ENCODE assay signal across 22 cellular contexts in genomic region chrX:34063616-34064015, GRCh38.
A peak's percentile ranks its signal among the peaks of the same experiment; 100 is the strongest.
DNase-seq lines count a peak whose midpoint lies in the region; ATAC-seq, FAIRE-seq and TF ChIP-seq lines count a peak whose summit lies in the region.
"Had no signal": no experiment of that assay in that cellular context is flagged by ENCODE, and none has a peak within 500 bp of the region (broad histone marks: within the 10 kb centered on the region; RNA-seq: fewer than 3 reads in every experiment).

No MANE protein-coding gene starts in this region.

- H3K79me1 ChIP-seq in mesenchymal stem cell (replicated peaks; ENCODE audit: low read length, poor library complexity, severe bottlenecking) = no peaks in the 10 kb centered on the region

- H4K20me1 ChIP-seq in mammary epithelial cell (ENCODE audit: insufficient read depth, low read length) (no peaks in the 10 kb centered on the region), astrocyte (ENCODE audit: insufficient read depth, low read length) (no peaks in the 10 kb centered on the region)
- H4K20me1 ChIP-seq: BLaER1 had no signal

- H2BK120ac ChIP-seq in mesenchymal stem cell (ENCODE audit: low read depth, low read length) = no peak overlapping the region

- CTCF ChIA-PET in MCF 10A (lab: Yijun Ruan, JAX) = interaction anchor here (0.6 kb wide), 1 partner anchor 280 kb away, joined by 3 read pairs; no protein-coding TSS in a partner anchor
- CTCF ChIA-PET in mammary epithelial cell (lab: Charles Lee; ENCODE audit: low non-redundant PET) = no interaction called here

- ATAC-seq in HG03196 (IDR thresholded peaks at IDR 0.05; ENCODE audit: unreplicated experiment) = no peak
- ATAC-seq: GM23338, HCT116 had no signal

- no peak overlapping the region for H3K18ac ChIP-seq in mesenchymal stem cell (ENCODE audit: low read depth in 1 of 2, low read length in 2 of 2)

- H4K91ac ChIP-seq in mesenchymal stem cell (ENCODE audit: low read length) = no peak overlapping the region

- no peak overlapping the region for H2AFZ ChIP-seq in mammary epithelial cell (ENCODE audit: low read depth, low read length)
- no peak overlapping the region for H2AFZ ChIP-seq in astrocyte (ENCODE audit: low read depth, low read length)
- H2AFZ ChIP-seq in mesenchymal stem cell (ENCODE audit: low read depth, low read length) = no peak overlapping the region
- H2AFZ ChIP-seq: GM23338 had no signal

- H3K36me3 ChIP-seq in mammary epithelial cell (ENCODE audit: insufficient read depth, low read length) = no peaks in the 10 kb centered on the region
- H3K36me3 ChIP-seq in astrocyte (ENCODE audit: insufficient read depth, low read length) = no peaks in the 10 kb centered on the region
- no peaks in the 10 kb centered on the region for H3K36me3 ChIP-seq in mesenchymal stem cell (ENCODE audit: control insufficient read depth in 1 of 2, insufficient read depth in 2 of 2, low read depth in 1 of 2, low read length in 2 of 2)
- H3K36me3 ChIP-seq: BLaER1 had no signal

- peak; percentile 93 for FAIRE-seq in astrocyte (lab: Jason Lieb, UNC)
- FAIRE-seq: A204.1, G401.6, GM12892 had no signal

- TF ChIP-seq CTCF in MCF 10A (IDR thresholded peaks at IDR 0.05; ENCODE audit: unreplicated experiment) = no peak
- no peak for TF ChIP-seq CTCF in mammary epithelial cell (conservative IDR thresholded peaks at IDR 0.05 in 1 of 2, IDR thresholded peaks at IDR 0.05 in 1 of 2; ENCODE audit: extremely low read depth in 1 of 2, insufficient read depth in 1 of 2, low read depth in 1 of 2, low read length in 2 of 2)
- no peak for TF ChIP-seq CTCF in astrocyte (IDR thresholded peaks at IDR 0.05; ENCODE audit: insufficient read depth, low read depth, low read length)

- DNase-seq in MCF 10A (ENCODE audit: unreplicated experiment) (peak; percentile 26), mammary epithelial cell (no peak), astrocyte (ENCODE audit: low read depth) (no peak), mesenchymal stem cell (peak; percentile 0), renal cortical epithelial cell (ENCODE audit: low read depth) (peak; percentile 56), GM19238 (ENCODE audit: insufficient read length, low spot score) (no peak), CD1c-positive myeloid dendritic cell (ENCODE audit: extremely low spot score) (no peak)
- DNase-seq: CD4-positive, alpha-beta T cell; CD8-positive, alpha-beta memory T cell; DMS53; DMS79 treated with DMSO at 0.1 percent for 48 hours; H9 had no signal

- dilution Hi-C loops in mammary epithelial cell (cut with HindIII; ENCODE audit: low sequenced_read_pairs) = no loop called here

- H4K8ac ChIP-seq in mesenchymal stem cell (ENCODE audit: low read length) = no peak overlapping the region

- H3K27ac ChIP-seq in mammary epithelial cell (ENCODE audit: insufficient read depth, low read depth, low read length) = no peak overlapping the region
- no peak overlapping the region for H3K27ac ChIP-seq in astrocyte (ENCODE audit: low read depth, low read length)
- H3K27ac ChIP-seq in mesenchymal stem cell (ENCODE audit: low read length, poor library complexity, severe bottlenecking) = no peak overlapping the region
- H3K27ac ChIP-seq: 22Rv1, BLaER1, C4-2B had no signal

- H3K4me3 Mint-ChIP-seq in MCF 10A (ENCODE audit: unreplicated experiment) (peak overlapping the region; percentile 32), astrocyte (ENCODE audit: unreplicated experiment) (no peak overlapping the region)
- H3K4me3 Mint-ChIP-seq: B cell; CD4-positive, alpha-beta T cell; CD8-positive, alpha-beta memory T cell; GM23338; H9 had no signal

- H3K4me3 ChIP-seq in mammary epithelial cell (replicated peaks in 1 of 3; ENCODE audit: insufficient read depth in 1 of 3, low read depth in 2 of 3, low read length in 3 of 3) = no peak overlapping the region
- H3K4me3 ChIP-seq in astrocyte (ENCODE audit: insufficient read depth, low read depth, low read length) = no peak overlapping the region
- H3K4me3 ChIP-seq in mesenchymal stem cell (ENCODE audit: insufficient read depth in 1 of 2, low read depth in 1 of 2, low read length in 2 of 2) = no peak overlapping the region
- H3K4me3 ChIP-seq: BLaER1, GM23338 had no signal

- H3K27ac Mint-ChIP-seq in MCF 10A (ENCODE audit: low read depth, unreplicated experiment) (peak overlapping the region; percentile 90), astrocyte (ENCODE audit: unreplicated experiment) (no peak overlapping the region)
- H3K27ac Mint-ChIP-seq: B cell; CD4-positive, alpha-beta T cell; CD8-positive, alpha-beta memory T cell; GM23338; H9 had no signal

- no peak overlapping the region for H3K9ac ChIP-seq in mammary epithelial cell (ENCODE audit: insufficient read depth, low read length)
- H3K9ac ChIP-seq in astrocyte (ENCODE audit: low read length) = no peak overlapping the region
- no peak overlapping the region for H3K9ac ChIP-seq in mesenchymal stem cell (ENCODE audit: low read length)
- H3K9ac ChIP-seq: BLaER1 had no signal

- H3K27me3 ChIP-seq in mammary epithelial cell (ENCODE audit: insufficient read depth, low read length) (no peaks in the 10 kb centered on the region), astrocyte (ENCODE audit: insufficient read depth, low read length) (no peaks in the 10 kb centered on the region), mesenchymal stem cell (ENCODE audit: control insufficient read depth in 1 of 2, insufficient read depth in 1 of 2, low read length in 2 of 2) (no peaks in the 10 kb centered on the region)

- H3K4me1 Mint-ChIP-seq in MCF 10A (ENCODE audit: insufficient read depth, unreplicated experiment) = peaks cover 13% of the 10 kb centered on the region
- H3K4me1 Mint-ChIP-seq in astrocyte (ENCODE audit: low read depth, unreplicated experiment) = no peaks in the 10 kb centered on the region
- H3K4me1 Mint-ChIP-seq: B cell; CD8-positive, alpha-beta memory T cell had no signal

- no peaks in the 10 kb centered on the region for H3K9me3 ChIP-seq in mammary epithelial cell (replicated peaks; ENCODE audit: insufficient read depth, low read length)
- H3K9me3 ChIP-seq in astrocyte (ENCODE audit: insufficient read depth, low read depth, low read length) = no peaks in the 10 kb centered on the region
- H3K9me3 ChIP-seq in mesenchymal stem cell (ENCODE audit: control insufficient read depth, low read length) = no peaks in the 10 kb centered on the region
- H3K9me3 ChIP-seq: BLaER1 had no signal

- no peak overlapping the region for H2AK5ac ChIP-seq in mesenchymal stem cell (ENCODE audit: low read length, severe bottlenecking)

- H3K27me3 Mint-ChIP-seq in MCF 10A (ENCODE audit: insufficient read depth, unreplicated experiment) (no peaks in the 10 kb centered on the region), astrocyte (ENCODE audit: low read depth, unreplicated experiment) (no peaks in the 10 kb centered on the region)
- H3K27me3 Mint-ChIP-seq: B cell; CD4-positive, alpha-beta T cell had no signal

- no peak overlapping the region for H3K23ac ChIP-seq in mesenchymal stem cell (ENCODE audit: low read length in 2 of 2)

- H2BK12ac ChIP-seq in mesenchymal stem cell (ENCODE audit: low read length in 2 of 2) = no peak overlapping the region

- H3K4me2 ChIP-seq in mammary epithelial cell (ENCODE audit: insufficient read depth, low read depth, low read length) = no peak overlapping the region
- no peak overlapping the region for H3K4me2 ChIP-seq in astrocyte (ENCODE audit: low read length)
- H3K4me2 ChIP-seq in mesenchymal stem cell (ENCODE audit: low read length, poor library complexity, severe bottlenecking) = no peak overlapping the region
- H3K4me2 ChIP-seq: BLaER1, GM23338 had no signal

- intact Hi-C loops in MCF 10A (cut with micrococcal nuclease) = no loop called here
- intact Hi-C loops in mammary epithelial cell (cut with micrococcal nuclease) = no loop called here

- H3K79me2 ChIP-seq in mammary epithelial cell (ENCODE audit: insufficient read depth, low read length) (no peaks in the 10 kb centered on the region), astrocyte (ENCODE audit: insufficient read depth, low read length) (no peaks in the 10 kb centered on the region)

- in situ Hi-C loops in mammary epithelial cell (cut with MboI; ENCODE audit: low sequenced_read_pairs in 2 of 2) = no loop called here

- no peak overlapping the region for H3K14ac ChIP-seq in mesenchymal stem cell (ENCODE audit: low read length in 2 of 2)

- peaks cover 7% of the 10 kb centered on the region for H3K9me3 Mint-ChIP-seq in MCF 10A (ENCODE audit: unreplicated experiment)
- H3K9me3 Mint-ChIP-seq in astrocyte (ENCODE audit: unreplicated experiment) = no peaks in the 10 kb centered on the region
- H3K9me3 Mint-ChIP-seq: CD4-positive, alpha-beta T cell; GM23338 had no signal

- H3K4ac ChIP-seq in mesenchymal stem cell (ENCODE audit: low read depth in 1 of 2, low read length in 2 of 2) = no peak overlapping the region

- WGBS in mammary epithelial cell (ENCODE audit: low coverage, missing lambda C conversion rate) = 8% methylated on average over 1 of the region's 1 CpG
- no CpG with 5 or more reads among the region's 1 CpG for WGBS in mesenchymal stem cell

- BruUV-seq in MCF 10A (replicated peaks; lab: Mats Ljungman, UMichigan) = no TSS peak
- BruUV-seq in mammary epithelial cell (replicated peaks; lab: Mats Ljungman, UMichigan) = no TSS peak

- no peak overlapping the region for H2BK15ac ChIP-seq in mesenchymal stem cell (ENCODE audit: low read depth, poor library complexity, severe bottlenecking)

- H3K36me3 Mint-ChIP-seq in MCF 10A (ENCODE audit: insufficient read depth, unreplicated experiment) = no peaks in the 10 kb centered on the region
- no peaks in the 10 kb centered on the region for H3K36me3 Mint-ChIP-seq in astrocyte (ENCODE audit: low read depth, unreplicated experiment)
- H3K36me3 Mint-ChIP-seq: CD8-positive, alpha-beta memory T cell had no signal

- H3K4me1 ChIP-seq in mammary epithelial cell (ENCODE audit: insufficient read depth, low read length) (no peaks in the 10 kb centered on the region), astrocyte (ENCODE audit: insufficient read depth, low read length) (no peaks in the 10 kb centered on the region), mesenchymal stem cell (ENCODE audit: control insufficient read depth, insufficient read depth, low read depth, low read length) (no peaks in the 10 kb centered on the region)
- H3K4me1 ChIP-seq: BLaER1 had no signal

- no peak overlapping the region for H2BK5ac ChIP-seq in mesenchymal stem cell (ENCODE audit: low read depth, low read length, poor library complexity, severe bottlenecking)

- POLR2A ChIA-PET in MCF 10A (lab: Yijun Ruan, JAX) = no interaction called here

Comparison
In these comparisons a context has a peak if more than half of its experiments do, and no peak if none do; other contexts are left out.
1. DNase-seq: peak in MCF 10A (single experiment), mesenchymal stem cell (single experiment) and renal cortical epithelial cell (single experiment); none in mammary epithelial cell (single experiment), astrocyte (single experiment), GM19238 (single experiment) and CD1c-positive myeloid dendritic cell (single experiment).